1 cellular context compared by ENCODE assay signal in genomic region chr13:112069063-112069726, GRCh38.
TF ChIP-seq lines count a peak whose summit lies in the region.

No MANE protein-coding gene starts in this region.

TF ChIP-seq in WTC11, 78 proteins besides CTCF, POLR2A, EP300 and RAD21 (continued from another document):
- TF ChIP-seq, protein P1, sequence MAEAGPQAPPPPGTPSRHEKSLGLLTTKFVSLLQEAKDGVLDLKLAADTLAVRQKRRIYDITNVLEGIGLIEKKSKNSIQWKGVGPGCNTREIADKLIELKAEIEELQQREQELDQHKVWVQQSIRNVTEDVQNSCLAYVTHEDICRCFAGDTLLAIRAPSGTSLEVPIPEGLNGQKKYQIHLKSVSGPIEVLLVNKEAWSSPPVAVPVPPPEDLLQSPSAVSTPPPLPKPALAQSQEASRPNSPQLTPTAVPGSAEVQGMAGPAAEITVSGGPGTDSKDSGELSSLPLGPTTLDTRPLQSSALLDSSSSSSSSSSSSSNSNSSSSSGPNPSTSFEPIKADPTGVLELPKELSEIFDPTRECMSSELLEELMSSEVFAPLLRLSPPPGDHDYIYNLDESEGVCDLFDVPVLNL (CRISPR knock-in tag; IDR thresholded peaks at IDR 0.05; ENCODE audit: borderline replicate concordance, low read depth), result no peak
TF ChIP-seq in WTC11: peak in this region for 0.
